Comparison of ENCODE assay signal across 30 cellular contexts in genomic region chr16:4687946-4688673, GRCh38. TPM values are rescaled to one million over a fixed set of nuclear protein-coding genes. Genes with fewer than 3 reads are reported as not detected.
A peak's percentile ranks its signal among the peaks of the same experiment; 100 is the strongest.
DNase-seq lines count a peak whose midpoint lies in the region; ATAC-seq and TF ChIP-seq lines count a peak whose summit lies in the region.
"Had no signal": no experiment of that assay in that cellular context is flagged by ENCODE, and none has a peak within 500 bp of the region (broad histone marks: within the 10 kb centered on the region; RNA-seq: fewer than 3 reads in every experiment).

No MANE protein-coding gene starts in this region.

- no peak for TF ChIP-seq RAD21 in liver (IDR thresholded peaks at IDR 0.05)

- peak; percentile 50 for DNase-seq in activated CD8-positive, alpha-beta memory T cell treated with anti-CD3 and anti-CD28 coated beads, Interleukin-2, amount 50 U/mL, for 48 hours
- DNase-seq in activated CD8-positive, alpha-beta memory T cell treated with anti-CD3 and anti-CD28 coated beads for 24 hours = no peak
- peak in 6 of 7 donors; percentile 41 to 84 (median 66) for DNase-seq in adrenal gland
- no peak for DNase-seq in NAMALWA (ENCODE audit: low spot score)
- no peak for DNase-seq in ecto neural progenitor cell (ENCODE audit: low spot score)
- DNase-seq in HuH-7 (ENCODE audit: low spot score) = no peak
- DNase-seq: activated CD4-positive, alpha-beta T cell treated with anti-CD3 and anti-CD28 coated beads, Interleukin-2, amount 50 U/mL, for 1 hour; activated CD8-positive, alpha-beta memory T cell treated with anti-CD3 and anti-CD28 coated beads, Interleukin-2, amount 10 ng/mL, durations not matched to agents 7 days and 5 days; activated naive CD4-positive, alpha-beta T cell treated with anti-CD3 and anti-CD28 coated beads for 36 hours; body of pancreas; cerebellar nuclear complex; DMS79; kidney glomerular epithelial cell; NCI-H1048; NCI-H1694 treated with DMSO at 0.1 percent for 48 hours; NCI-H2171 treated with DMSO at 0.1 percent for 48 hours; NCI-H510A; RPMI8226; stimulated activated CD4-positive, alpha-beta T cell treated with anti-CD3 and anti-CD28 coated beads, Interleukin-4, amount 100 ng/mL, for 1 hour; transverse colon had no signal

- H3K27me3 ChIP-seq in adrenal gland (no peaks in the 10 kb centered on the region), liver (ENCODE audit: control insufficient read depth in 4 of 4, insufficient read depth in 4 of 4, low read length in 3 of 4) (no peaks in the 10 kb centered on the region)
- H3K27me3 ChIP-seq: body of pancreas, pancreas, transverse colon had no signal

- no peaks in the 10 kb centered on the region for H3K9me3 Mint-ChIP-seq in stimulated activated memory B cell treated with anti-CD40 and anti-IgM and Interleukin-4, amounts not matched to agents 10 μg/mL and 1 μg/mL and 100 μg/mL, for 72 hours
- H3K9me3 Mint-ChIP-seq: activated naive CD4-positive, alpha-beta T cell treated with anti-CD3 and anti-CD28 coated beads for 36 hours; CD14-positive monocyte; IgD-negative memory B cell; WTC11 had no signal

- H3K4me1 ChIP-seq in adrenal gland (replicated peaks in 1 of 2) (peaks cover 7 to 19% of the 10 kb centered on the region in 2 donors), liver (ENCODE audit: control insufficient read depth in 4 of 4, insufficient read depth in 4 of 4, low read length in 3 of 4) (peaks cover 19 to 93% (median 75%) of the 10 kb centered on the region in 4 donors)

- WGBS in adrenal gland, 4 donors = 28 to 76% (median 67%) methylated on average over 4 to 39 of the region's 39 CpGs
- 57% methylated on average over 39 of the region's 39 CpGs for WGBS in liver

- no peak overlapping the region for H3K4me3 Mint-ChIP-seq in stimulated activated memory B cell treated with anti-CD40 and anti-IgM and Interleukin-4, amounts not matched to agents 10 μg/mL and 1 μg/mL and 100 μg/mL, for 72 hours
- H3K4me3 Mint-ChIP-seq: activated CD8-positive, alpha-beta memory T cell treated with anti-CD3 and anti-CD28 coated beads, Interleukin-2, amount 10 ng/mL, durations not matched to agents 7 days and 5 days; activated naive CD4-positive, alpha-beta T cell treated with anti-CD3 and anti-CD28 coated beads for 36 hours; CD14-positive monocyte; IgD-negative memory B cell; WTC11 had no signal

- peaks cover 0 to 40% of the 10 kb centered on the region in 2 donors for H3K36me3 ChIP-seq in adrenal gland (replicated peaks in 1 of 2)
- H3K36me3 ChIP-seq in liver (ENCODE audit: control insufficient read depth in 4 of 4, insufficient read depth in 3 of 4, low read depth in 1 of 4, low read length in 3 of 4) = peaks cover 0 to 12% (median 4%) of the 10 kb centered on the region in 4 donors

- peaks cover 36% of the 10 kb centered on the region for H3K36me3 Mint-ChIP-seq in stimulated activated memory B cell treated with anti-CD40 and anti-IgM and Interleukin-4, amounts not matched to agents 10 μg/mL and 1 μg/mL and 100 μg/mL, for 72 hours
- H3K36me3 Mint-ChIP-seq: IgD-negative memory B cell had no signal

- H3K27ac ChIP-seq in adrenal gland = no peak overlapping the region
- H3K27ac ChIP-seq in liver (ENCODE audit: low read depth in 1 of 2, low read length in 2 of 2) = peak overlapping the region; percentile 55 to 98
- H3K27ac ChIP-seq: 22Rv1, body of pancreas, pancreas, SK-N-MC, transverse colon had no signal

- H3K4me3 ChIP-seq in adrenal gland = no peak overlapping the region
- no peak overlapping the region for H3K4me3 ChIP-seq in liver (ENCODE audit: low read depth in 1 of 3, low read length in 3 of 3)
- H3K4me3 ChIP-seq: body of pancreas, HAP-1, pancreas, SK-N-MC, transverse colon had no signal

- H3K4me1 Mint-ChIP-seq in stimulated activated memory B cell treated with anti-CD40 and anti-IgM and Interleukin-4, amounts not matched to agents 10 μg/mL and 1 μg/mL and 100 μg/mL, for 72 hours = peaks cover 19% of the 10 kb centered on the region
- H3K4me1 Mint-ChIP-seq: WTC11 had no signal

- intact Hi-C loops in adrenal gland (cut with DNase I) = no loop called here

- TF ChIP-seq CTCF in adrenal gland (IDR thresholded peaks at IDR 0.05) (no peak), liver (IDR thresholded peaks at IDR 0.05; ENCODE audit: low read depth, low read length, missing input control) (no peak)

- H3K9ac ChIP-seq in liver (ENCODE audit: low read depth in 1 of 2, low read length in 2 of 2) = peak overlapping the region in 1 of 2 donors; percentile 24

- H3K27me3 Mint-ChIP-seq in stimulated activated memory B cell treated with anti-CD40 and anti-IgM and Interleukin-4, amounts not matched to agents 10 μg/mL and 1 μg/mL and 100 μg/mL, for 72 hours = no peaks in the 10 kb centered on the region
- H3K27me3 Mint-ChIP-seq: activated CD8-positive, alpha-beta memory T cell treated with anti-CD3 and anti-CD28 coated beads, Interleukin-2, amount 10 ng/mL, durations not matched to agents 7 days and 5 days; IgD-negative memory B cell had no signal

- TF ChIP-seq POLR2A in adrenal gland (IDR thresholded peaks at IDR 0.05) = no peak

- H3K9me3 ChIP-seq in adrenal gland (replicated peaks in 1 of 3) = no peaks in the 10 kb centered on the region
- no peaks in the 10 kb centered on the region for H3K9me3 ChIP-seq in liver (ENCODE audit: control insufficient read depth in 4 of 4, low read length in 3 of 4)
- H3K9me3 ChIP-seq: body of pancreas, HAP-1, pancreas, transverse colon had no signal

- peak overlapping the region; percentile 37 for H3K27ac Mint-ChIP-seq in stimulated activated memory B cell treated with anti-CD40 and anti-IgM and Interleukin-4, amounts not matched to agents 10 μg/mL and 1 μg/mL and 100 μg/mL, for 72 hours
- H3K27ac Mint-ChIP-seq: activated CD8-positive, alpha-beta memory T cell treated with anti-CD3 and anti-CD28 coated beads, Interleukin-2, amount 10 ng/mL, durations not matched to agents 7 days and 5 days; activated naive CD4-positive, alpha-beta T cell treated with anti-CD3 and anti-CD28 coated beads for 36 hours; IgD-negative memory B cell; WTC11 had no signal

- no peak for ATAC-seq in stimulated activated memory B cell treated with anti-CD40 and anti-IgM and Interleukin-4, amounts not matched to agents 10 μg/mL and 1 μg/mL and 100 μg/mL, for 72 hours
- ATAC-seq: activated CD8-positive, alpha-beta memory T cell treated with anti-CD3 and anti-CD28 coated beads, Interleukin-2, amount 10 ng/mL, durations not matched to agents 7 days and 5 days; body of pancreas; pancreas; WTC11 had no signal

TF ChIP-seq in liver, 16 proteins besides CTCF, POLR2A, EP300 and RAD21:
- TF ChIP-seq NR2F2 (IDR thresholded peaks at IDR 0.05) = peak; percentile 10
- peak; percentile 62 for TF ChIP-seq SP1 (IDR thresholded peaks at IDR 0.05)
- no peak for TF ChIP-seq HNF4G (IDR thresholded peaks at IDR 0.05)
- no peak for TF ChIP-seq MAX (IDR thresholded peaks at IDR 0.05)
- TF ChIP-seq YY1 (IDR thresholded peaks at IDR 0.05) = peak; percentile 49
- TF ChIP-seq HNF4A (conservative IDR thresholded peaks at IDR 0.05) = peak; percentile 60 to 61
- peak; percentile 90 to 93 for TF ChIP-seq RXRA (IDR thresholded peaks at IDR 0.05)

RNA-seq across cellular contexts. Expression of gene NUDT16L1, which starts 5.3 kb away (rescaled TPM):
- total RNA-seq in adrenal gland = 10 to 100 TPM; 45.4 to 99.3 (median 53.9) TPM
- 10 to 100 TPM; 16.3 to 36.2 (median 28.1) TPM for polyA plus RNA-seq in adrenal gland
- total RNA-seq in liver = 10 to 100 TPM; 22.4 to 40.3 TPM
- polyA plus RNA-seq in liver = 10 to 100 TPM; 32.3 to 43.4 TPM

RNA-seq across cellular contexts. Expression of gene ANKS3, which starts 46.0 kb away (rescaled TPM):
- total RNA-seq in adrenal gland = 10 to 100 TPM; 12.3 to 34.4 (median 18.8) TPM
- 100 to 1,000 TPM in 1 of 3 donors, 10 to 100 TPM in 1, 1 to 10 TPM in 1; 7.2 to 118 (median 52.8) TPM for polyA plus RNA-seq in adrenal gland
- total RNA-seq in liver = 10 to 100 TPM in 1 of 2 donors, 1 to 10 TPM in 1; 4.1 to 14.0 TPM
- 1 to 10 TPM; 4.0 to 5.3 TPM for polyA plus RNA-seq in liver

RNA-seq across cellular contexts. Expression of gene DNAAF8, which starts 46.2 kb away (rescaled TPM):
- total RNA-seq in adrenal gland = 1 to 10 TPM in 6 of 8 donors, under 1 TPM in 2; 0.30 to 3.3 (median 1.1) TPM
- polyA plus RNA-seq in adrenal gland = 1 to 10 TPM; 1.9 to 2.7 (median 2.3) TPM
- under 1 TPM; 0.42 to 0.70 TPM for total RNA-seq in liver
- polyA plus RNA-seq in liver = under 1 TPM; 0.33 to 0.75 TPM
- total RNA-seq: T-helper 1 cell treated with Interleukin-12 subunit alpha and Interleukin-12 subunit beta and Interleukin-4 antibody, amounts not matched to agents 30 ng/mL and 1 ng/mL, for 36 hours had no signal

Comparison
In these comparisons a context has a peak if more than half of its experiments do, and no peak if none do; other contexts are left out.
1. DNase-seq: peak in activated CD8-positive, alpha-beta memory T cell treated with anti-CD3 and anti-CD28 coated beads, Interleukin-2, amount 50 U/mL, for 48 hours (single experiment) and adrenal gland (6 of 7); none in activated CD8-positive, alpha-beta memory T cell treated with anti-CD3 and anti-CD28 coated beads for 24 hours (single experiment), NAMALWA (single experiment), ecto neural progenitor cell (single experiment) and HuH-7 (single experiment).
2. H3K27ac ChIP-seq: peak in liver (2 of 2); none in adrenal gland (0 of 5).